Comparison of ENCODE assay signal across 8 cellular contexts in genomic region chr10:129963076-129963830, GRCh38. TPM values are rescaled to one million over a fixed set of nuclear protein-coding genes. Genes with fewer than 3 reads are reported as not detected.
A peak's percentile ranks its signal among the peaks of the same experiment; 100 is the strongest.
DNase-seq lines count a peak whose midpoint lies in the region; FAIRE-seq and TF ChIP-seq lines count a peak whose summit lies in the region.

No MANE protein-coding gene starts in this region.

- H3K4me1 ChIP-seq in kidney (ENCODE audit: control insufficient read depth in 1 of 2, insufficient read depth in 1 of 2, low read depth in 1 of 2, low read length in 2 of 2) = peaks cover 0 to 4% of the 10 kb centered on the region in 2 donors
- peaks cover 0 to 40% of the 10 kb centered on the region in 2 donors for H3K4me1 ChIP-seq in thyroid gland

- H3K4me3 ChIP-seq in kidney (ENCODE audit: low read length in 2 of 2) = peak overlapping the region; percentile 23 to 59
- peak overlapping the region; percentile 15 to 44 (median 44) for H3K4me3 ChIP-seq in thyroid gland (replicated peaks in 1 of 3)

- peak overlapping the region in 1 of 2 donors; percentile 58 for H3K9ac ChIP-seq in kidney (ENCODE audit: low read length in 2 of 2)

- peaks cover 48% of the 10 kb centered on the region for H3K27me3 ChIP-seq in thyroid gland

- no peak for TF ChIP-seq POLR2A in thyroid gland (IDR thresholded peaks at IDR 0.05)

- peaks cover 7% of the 10 kb centered on the region for H3K36me3 Mint-ChIP-seq in activated naive CD4-positive, alpha-beta T cell treated with anti-CD3 and anti-CD28 coated beads, Interleukin-2, amount 10 ng/mL, durations not matched to agents 7 days and 5 days

- H3K9me3 Mint-ChIP-seq in activated naive CD4-positive, alpha-beta T cell treated with anti-CD3 and anti-CD28 coated beads, Interleukin-2, amount 10 ng/mL, durations not matched to agents 7 days and 5 days = no peaks in the 10 kb centered on the region

- peaks cover 17% of the 10 kb centered on the region for H3K4me1 Mint-ChIP-seq in activated naive CD4-positive, alpha-beta T cell treated with anti-CD3 and anti-CD28 coated beads, Interleukin-2, amount 10 ng/mL, durations not matched to agents 7 days and 5 days

- H3K4me3 Mint-ChIP-seq in activated naive CD4-positive, alpha-beta T cell treated with anti-CD3 and anti-CD28 coated beads, Interleukin-2, amount 10 ng/mL, durations not matched to agents 7 days and 5 days = peak overlapping the region; percentile 67

- CTCF ChIA-PET in activated naive CD4-positive, alpha-beta T cell treated with anti-CD3 and anti-CD28 coated beads, Interleukin-2, amount 10 ng/mL, durations not matched to agents 7 days and 5 days (lab: Charles Lee) = no interaction called here

- intact Hi-C loops in kidney (cut with DNase I) (no loop called here), thyroid gland (cut with DNase I) (no loop called here)

- WGBS in thyroid gland, 2 donors = 0 to 2% methylated on average over 14 to 35 of the region's 89 CpGs

- H3K9me3 ChIP-seq in kidney (ENCODE audit: control insufficient read depth in 1 of 2, low read length in 2 of 2) (no peaks in the 10 kb centered on the region), thyroid gland (no peaks in the 10 kb centered on the region)

- DNase-seq in activated naive CD4-positive, alpha-beta T cell treated with anti-CD3 and anti-CD28 coated beads, Interleukin-2, amount 10 ng/mL, durations not matched to agents 7 days and 5 days = peak; percentile 40
- no peak for DNase-seq in activated naive CD4-positive, alpha-beta T cell treated with anti-CD3 and anti-CD28 coated beads, Interleukin-2, amount 50 U/mL, for 16 hours
- DNase-seq in amniotic epithelial cell (ENCODE audit: low read depth) (peak; percentile 5), kidney (no peak), thyroid gland (peak; percentile 17 to 29), NCI-H226 (no peak), GM19238 (ENCODE audit: insufficient read length, low spot score) (no peak), NCI-H1092 (lab: John Stamatoyannopoulos, UW) (no peak)

- peaks cover 97% of the 10 kb centered on the region for H3K27me3 Mint-ChIP-seq in activated naive CD4-positive, alpha-beta T cell treated with anti-CD3 and anti-CD28 coated beads, Interleukin-2, amount 10 ng/mL, durations not matched to agents 7 days and 5 days

- peak overlapping the region; percentile 11 for H3K27ac Mint-ChIP-seq in activated naive CD4-positive, alpha-beta T cell treated with anti-CD3 and anti-CD28 coated beads, Interleukin-2, amount 10 ng/mL, durations not matched to agents 7 days and 5 days

- H3K27ac ChIP-seq in kidney (ENCODE audit: low read depth in 2 of 2, low read length in 2 of 2) (no peak overlapping the region), thyroid gland (peak overlapping the region; percentile 64 to 79 (median 79))

- TF ChIP-seq CTCF in kidney (IDR thresholded peaks at IDR 0.05; ENCODE audit: borderline replicate concordance, extremely low read depth, insufficient read depth) = no peak
- TF ChIP-seq CTCF in thyroid gland (IDR thresholded peaks at IDR 0.05) = no peak

- H3K36me3 ChIP-seq in kidney (ENCODE audit: control insufficient read depth in 1 of 2, insufficient read depth in 2 of 2, low read length in 2 of 2) = no peaks in the 10 kb centered on the region
- no peaks in the 10 kb centered on the region for H3K36me3 ChIP-seq in thyroid gland

- FAIRE-seq in kidney (lab: Jason Lieb, UNC) = no peak

RNA-seq across cellular contexts. Expression of gene EBF3, which starts 0.8 kb away (rescaled TPM):
- total RNA-seq in kidney (0.98 TPM), thyroid gland (10 to 100 TPM in 1 of 4 donors, 1 to 10 TPM in 3; 6.8 to 12.5 (median 8.8) TPM)
- 0.09 TPM for polyA plus RNA-seq in kidney (ENCODE audit: insufficient read depth, low read depth, low replicate concordance)

Comparison
In these comparisons a context has a peak if more than half of its experiments do, and no peak if none do; other contexts are left out.
1. DNase-seq: peak in activated naive CD4-positive, alpha-beta T cell treated with anti-CD3 and anti-CD28 coated beads, Interleukin-2, amount 10 ng/mL, durations not matched to agents 7 days and 5 days (single experiment), amniotic epithelial cell (single experiment) and thyroid gland (2 of 2); none in activated naive CD4-positive, alpha-beta T cell treated with anti-CD3 and anti-CD28 coated beads, Interleukin-2, amount 50 U/mL, for 16 hours (single experiment), kidney (single experiment), NCI-H226 (single experiment), GM19238 (single experiment) and NCI-H1092 (single experiment).
2. H3K27ac ChIP-seq: peak in thyroid gland (3 of 3); none in kidney (0 of 2).